In the genomic region with DNA sequence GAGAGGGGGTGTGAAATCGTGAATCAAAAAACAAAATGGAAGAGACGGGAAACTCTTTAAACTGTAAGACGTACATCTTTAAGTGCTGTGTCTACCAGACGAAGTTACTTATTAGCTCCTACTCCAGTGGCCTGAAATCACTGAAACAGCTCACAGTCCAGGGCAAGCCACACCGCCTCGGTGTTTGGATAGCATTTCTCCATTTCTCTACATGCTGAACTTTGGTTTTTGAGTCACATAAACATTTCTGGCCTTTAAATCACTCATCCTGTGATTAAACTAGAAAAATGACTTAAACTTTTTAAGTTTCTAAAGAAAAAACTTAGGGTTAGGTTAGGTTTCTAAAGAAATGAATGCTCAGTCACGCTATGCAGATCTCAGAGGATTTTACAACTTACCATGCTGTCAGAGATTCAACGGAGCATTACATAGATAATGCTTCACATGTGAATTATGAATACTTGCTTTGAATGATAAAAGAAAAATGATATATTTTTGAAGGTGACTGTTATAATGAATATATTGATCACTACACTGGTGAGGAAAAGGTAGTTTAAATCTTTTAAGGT, we compare ENCODE assay signal across 17 cellular contexts.
DNase-seq lines count a peak whose midpoint lies in the region; ATAC-seq, FAIRE-seq and TF ChIP-seq lines count a peak whose summit lies in the region.
"Had no signal": no experiment of that assay in that cellular context is flagged by ENCODE, and none has a peak within 500 bp of the region (broad histone marks: within the 10 kb centered on the region; RNA-seq: fewer than 3 reads in every experiment).

No MANE protein-coding gene starts in this region.

- peaks cover 9% of the 10 kb centered on the region for H3K27me3 Mint-ChIP-seq in chondrocyte (ENCODE audit: low read depth)
- no peaks in the 10 kb centered on the region for H3K27me3 Mint-ChIP-seq in stimulated activated memory B cell treated with anti-CD40 and anti-IgM and Interleukin-4, amounts not matched to agents 10 μg/mL and 1 μg/mL and 100 μg/mL, for 72 hours
- H3K27me3 Mint-ChIP-seq in activated T-helper 2 cell treated with anti-CD3 and anti-CD28 coated beads, Interferon-gamma antibody, Interleukin-2, Interleukin-4, amounts not matched to agents 10 μg/mL and 5 μg/mL and 100 μg/mL, durations not matched to agents 14 hours and 24 hours and 36 hours (ENCODE audit: low read depth), result peaks cover 6% of the 10 kb centered on the region

- CTCF ChIA-PET in HepG2 (lab: Yijun Ruan, JAX; ENCODE audit: low intra/inter-chr PET ratio, low total read pairs), result no interaction called here

- ATAC-seq in GM19438 (IDR thresholded peaks at IDR 0.05; ENCODE audit: low read depth, unreplicated experiment) (peak; percentile 45), HepG2 (peak; percentile 84)
- peak; percentile 62 for ATAC-seq in stimulated activated memory B cell treated with anti-CD40 and anti-IgM and Interleukin-4, amounts not matched to agents 10 μg/mL and 1 μg/mL and 100 μg/mL, for 72 hours
- ATAC-seq: A549 had no signal

- BruUV-seq in HepG2 (replicated peaks; lab: Mats Ljungman, UMichigan), result no TSS peak

- no peak for TF ChIP-seq POLR2A in HepG2 (IDR thresholded peaks at IDR 0.05; ENCODE audit: insufficient read depth in 1 of 2, low read depth in 2 of 2, low read length in 2 of 2)

- 0 out of 2 replicates have a peak overlapping the region, but pooled peaks have one; percentile 2 for H3K9ac ChIP-seq in HepG2 (ENCODE audit: insufficient read depth, low read depth, low read length)

- no peak overlapping the region for H2AFZ ChIP-seq in HepG2 (ENCODE audit: low read length)

- no peak for TF ChIP-seq CTCF in chondrocyte (IDR thresholded peaks at IDR 0.05)
- no peak for TF ChIP-seq CTCF in HepG2 (CRISPR knock-in tag; IDR thresholded peaks at IDR 0.05)
- no peak for TF ChIP-seq CTCF in coronary artery (IDR thresholded peaks at IDR 0.05)

- no peaks in the 10 kb centered on the region for H3K36me3 Mint-ChIP-seq in chondrocyte (ENCODE audit: low read depth)
- H3K36me3 Mint-ChIP-seq in stimulated activated memory B cell treated with anti-CD40 and anti-IgM and Interleukin-4, amounts not matched to agents 10 μg/mL and 1 μg/mL and 100 μg/mL, for 72 hours, result no peaks in the 10 kb centered on the region
- no peaks in the 10 kb centered on the region for H3K36me3 Mint-ChIP-seq in activated T-helper 2 cell treated with anti-CD3 and anti-CD28 coated beads, Interferon-gamma antibody, Interleukin-2, Interleukin-4, amounts not matched to agents 10 μg/mL and 5 μg/mL and 100 μg/mL, durations not matched to agents 14 hours and 24 hours and 36 hours (ENCODE audit: low read depth)

- intact Hi-C loops in HepG2 (cut with micrococcal nuclease; ENCODE audit: unreplicated experiment), result no loop called here
- intact Hi-C loops in activated T-helper 2 cell treated with anti-CD3 and anti-CD28 coated beads, Interferon-gamma antibody, Interleukin-2, Interleukin-4, amounts not matched to agents 10 μg/mL and 5 μg/mL and 100 μg/mL, durations not matched to agents 14 hours and 24 hours and 36 hours (cut with micrococcal nuclease), result no loop called here

- no peaks in the 10 kb centered on the region for H3K4me1 Mint-ChIP-seq in chondrocyte (ENCODE audit: low read depth)
- peaks cover 44% of the 10 kb centered on the region for H3K4me1 Mint-ChIP-seq in stimulated activated memory B cell treated with anti-CD40 and anti-IgM and Interleukin-4, amounts not matched to agents 10 μg/mL and 1 μg/mL and 100 μg/mL, for 72 hours
- peaks cover 7% of the 10 kb centered on the region for H3K4me1 Mint-ChIP-seq in activated T-helper 2 cell treated with anti-CD3 and anti-CD28 coated beads, Interferon-gamma antibody, Interleukin-2, Interleukin-4, amounts not matched to agents 10 μg/mL and 5 μg/mL and 100 μg/mL, durations not matched to agents 14 hours and 24 hours and 36 hours (ENCODE audit: low read depth)

- POLR2A ChIA-PET in HepG2 (lab: Yijun Ruan, JAX), result interaction anchor here (1.0 kb wide), 2 partner anchors 12 to 62 kb away, joined by 3 read pairs; no protein-coding TSS in a partner anchor

- H3K4me3 Mint-ChIP-seq in chondrocyte (ENCODE audit: unreplicated experiment), result no peak overlapping the region
- no peak overlapping the region for H3K4me3 Mint-ChIP-seq in stimulated activated memory B cell treated with anti-CD40 and anti-IgM and Interleukin-4, amounts not matched to agents 10 μg/mL and 1 μg/mL and 100 μg/mL, for 72 hours
- H3K4me3 Mint-ChIP-seq in activated T-helper 2 cell treated with anti-CD3 and anti-CD28 coated beads, Interferon-gamma antibody, Interleukin-2, Interleukin-4, amounts not matched to agents 10 μg/mL and 5 μg/mL and 100 μg/mL, durations not matched to agents 14 hours and 24 hours and 36 hours (ENCODE audit: low read depth), result no peak overlapping the region

- H3K27me3 ChIP-seq in HepG2 (ENCODE audit: control insufficient read depth in 1 of 2, insufficient read depth in 2 of 2, low read length in 2 of 2), result no peaks in the 10 kb centered on the region

- WGBS in HepG2 (ENCODE audit: low lambda C conversion rate), result 8% methylated on average over 8 of the region's 8 CpGs

- peak overlapping the region; percentile 80 for H3K4me2 ChIP-seq in HepG2 (ENCODE audit: low read depth, low read length)
- H3K4me2 ChIP-seq: A549 had no signal

- H3K9me3 Mint-ChIP-seq in chondrocyte (ENCODE audit: low read depth), result no peaks in the 10 kb centered on the region
- no peaks in the 10 kb centered on the region for H3K9me3 Mint-ChIP-seq in stimulated activated memory B cell treated with anti-CD40 and anti-IgM and Interleukin-4, amounts not matched to agents 10 μg/mL and 1 μg/mL and 100 μg/mL, for 72 hours
- no peaks in the 10 kb centered on the region for H3K9me3 Mint-ChIP-seq in activated T-helper 2 cell treated with anti-CD3 and anti-CD28 coated beads, Interferon-gamma antibody, Interleukin-2, Interleukin-4, amounts not matched to agents 10 μg/mL and 5 μg/mL and 100 μg/mL, durations not matched to agents 14 hours and 24 hours and 36 hours

- peak overlapping the region; percentile 3 for H3K27ac Mint-ChIP-seq in chondrocyte (ENCODE audit: unreplicated experiment)
- peak overlapping the region; percentile 76 for H3K27ac Mint-ChIP-seq in stimulated activated memory B cell treated with anti-CD40 and anti-IgM and Interleukin-4, amounts not matched to agents 10 μg/mL and 1 μg/mL and 100 μg/mL, for 72 hours
- H3K27ac Mint-ChIP-seq in activated T-helper 2 cell treated with anti-CD3 and anti-CD28 coated beads, Interferon-gamma antibody, Interleukin-2, Interleukin-4, amounts not matched to agents 10 μg/mL and 5 μg/mL and 100 μg/mL, durations not matched to agents 14 hours and 24 hours and 36 hours, result no peak overlapping the region

- H3K36me3 ChIP-seq in HepG2 (replicated peaks in 1 of 2; ENCODE audit: control insufficient read depth in 1 of 2, insufficient read depth in 2 of 2, low read length in 2 of 2), result no peaks in the 10 kb centered on the region

- no peaks in the 10 kb centered on the region for H4K20me1 ChIP-seq in HepG2 (ENCODE audit: insufficient read depth, low read length)

- peak; percentile 92 for FAIRE-seq in HepG2 (lab: Jason Lieb, UNC)
- FAIRE-seq: A549, GM12892 had no signal

- H3K79me2 ChIP-seq in HepG2 (ENCODE audit: insufficient read depth, low read length), result no peaks in the 10 kb centered on the region

- TF ChIP-seq EP300 in HepG2 (IDR thresholded peaks at IDR 0.05; ENCODE audit: low read depth in 2 of 2, low read length in 2 of 2) (peak in 1 of 2 experiments; percentile 9; a peak in 1 of 4 replicates), HepG2 (CRISPR knock-in tag; IDR thresholded peaks at IDR 0.05; ENCODE audit: borderline replicate concordance) (no peak)

- DNase-seq in chondrocyte (ENCODE audit: low spot score) (no peak), HepG2 (ENCODE audit: low spot score) (peak; percentile 39), DMS53 treated with DMSO at 0.1 percent for 48 hours (lab: John Stamatoyannopoulos, UW; ENCODE audit: unreplicated experiment) (no peak), coronary artery (ENCODE audit: low spot score) (no peak)
- no peak for DNase-seq in stimulated activated naive CD4-positive, alpha-beta T cell (lab: John Stamatoyannopoulos, UW)
- no peak for DNase-seq in activated T-helper 2 cell treated with anti-CD3 and anti-CD28 coated beads, Interferon-gamma antibody, Interleukin-2, Interleukin-4, amounts not matched to agents 10 μg/mL and 5 μg/mL and 100 μg/mL, durations not matched to agents 14 hours and 24 hours and 36 hours (ENCODE audit: low spot score)
- DNase-seq: DMS 273 treated with DMSO at 0.1 percent for 48 hours, H7, KG1, NCI-H1436, NCI-H2081, NCI-H524 had no signal

- in situ Hi-C loops in HepG2 (cut with HindIII; ENCODE audit: extremely low pct_ligation_motif_present, low pct_unique_long_range_greater_than_20kb), result loop anchor here (10.0 kb wide), 2 partner anchors 211 to 661 kb away; no protein-coding TSS in a partner anchor

- no peaks in the 10 kb centered on the region for H3K9me3 ChIP-seq in HepG2 (ENCODE audit: low read length)
- H3K9me3 ChIP-seq: A549 had no signal

- peaks cover 32% of the 10 kb centered on the region for H3K4me1 ChIP-seq in HepG2 (ENCODE audit: insufficient read depth, low read length)
- H3K4me1 ChIP-seq: A549 had no signal

- H3K27ac ChIP-seq in HepG2 (ENCODE audit: extremely low read length, insufficient read depth, low read length) (peak overlapping the region; percentile 34), coronary artery (no peak overlapping the region)
- H3K27ac ChIP-seq: A549, C4-2B had no signal

- TF ChIP-seq RAD21 in HepG2 (CRISPR knock-in tag; IDR thresholded peaks at IDR 0.05), result no peak

- H3K4me3 ChIP-seq in HepG2 (replicated peaks in 1 of 3; ENCODE audit: insufficient read depth in 1 of 3, low read depth in 2 of 3, low read length in 3 of 3) (peak overlapping the region; percentile 28 to 53 (median 29); a peak in 5 of 6 replicates), coronary artery (no peak overlapping the region)
- H3K4me3 ChIP-seq: A549 had no signal

TF ChIP-seq in HepG2, 621 proteins besides CTCF, POLR2A, EP300 and RAD21 (continues in another document):
- TF ChIP-seq GFI1 (CRISPR knock-in tag; IDR thresholded peaks at IDR 0.05; ENCODE audit: borderline replicate concordance) (0 out of 2 replicates have a peak, but pooled peaks have one; percentile 48), RFX3 (CRISPR knock-in tag; IDR thresholded peaks at IDR 0.05) (no peak), MED1 (CRISPR knock-in tag; IDR thresholded peaks at IDR 0.05) (0 out of 2 replicates have a peak, but pooled peaks have one; percentile 18)
- TF ChIP-seq, protein P1, sequence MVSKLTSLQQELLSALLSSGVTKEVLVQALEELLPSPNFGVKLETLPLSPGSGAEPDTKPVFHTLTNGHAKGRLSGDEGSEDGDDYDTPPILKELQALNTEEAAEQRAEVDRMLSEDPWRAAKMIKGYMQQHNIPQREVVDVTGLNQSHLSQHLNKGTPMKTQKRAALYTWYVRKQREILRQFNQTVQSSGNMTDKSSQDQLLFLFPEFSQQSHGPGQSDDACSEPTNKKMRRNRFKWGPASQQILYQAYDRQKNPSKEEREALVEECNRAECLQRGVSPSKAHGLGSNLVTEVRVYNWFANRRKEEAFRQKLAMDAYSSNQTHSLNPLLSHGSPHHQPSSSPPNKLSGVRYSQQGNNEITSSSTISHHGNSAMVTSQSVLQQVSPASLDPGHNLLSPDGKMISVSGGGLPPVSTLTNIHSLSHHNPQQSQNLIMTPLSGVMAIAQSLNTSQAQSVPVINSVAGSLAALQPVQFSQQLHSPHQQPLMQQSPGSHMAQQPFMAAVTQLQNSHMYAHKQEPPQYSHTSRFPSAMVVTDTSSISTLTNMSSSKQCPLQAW (CRISPR knock-in tag; IDR thresholded peaks at IDR 0.05), result 0 out of 2 replicates have a peak, but pooled peaks have one; percentile 52
